In genomic region chr1:211327341-211327921, GRCh38 we compare ENCODE assay signal across 8 cellular contexts. TPM values are rescaled to one million over a fixed set of nuclear protein-coding genes. Genes with fewer than 3 reads are reported as not detected.
A peak's percentile ranks its signal among the peaks of the same experiment; 100 is the strongest.
DNase-seq lines count a peak whose midpoint lies in the region; ATAC-seq, FAIRE-seq and TF ChIP-seq lines count a peak whose summit lies in the region.

No MANE protein-coding gene starts in this region.

- peak overlapping the region; percentile 74 for H3K23ac ChIP-seq in mesendoderm (ENCODE audit: low read length)

- H3K9ac ChIP-seq in mesendoderm (ENCODE audit: low read length): peak overlapping the region; percentile 86

- peak overlapping the region; percentile 87 to 95 for H3K27ac ChIP-seq in A549
- no peak overlapping the region for H3K27ac ChIP-seq in SJCRH30
- H3K27ac ChIP-seq in coronary artery: peak overlapping the region; percentile 86 to 96
- peak overlapping the region; percentile 51 for H3K27ac ChIP-seq in mesendoderm (ENCODE audit: low read depth, low read length)
- H3K27ac ChIP-seq in uterus: peak overlapping the region; percentile 87 to 88

- H2BK15ac ChIP-seq in mesendoderm (replicated peaks; ENCODE audit: low read depth): no peak overlapping the region

- TF ChIP-seq POLR2A in A549 (IDR thresholded peaks at IDR 0.05; ENCODE audit: low read length): no peak
- TF ChIP-seq POLR2A in uterus (IDR thresholded peaks at IDR 0.05): peak in 1 of 2 donors; percentile 2

- no peak for TF ChIP-seq EP300 in A549 (IDR thresholded peaks at IDR 0.05)

- no peak overlapping the region for H2BK5ac ChIP-seq in mesendoderm (ENCODE audit: low read length)

- H3K36me3 ChIP-seq in SJCRH30: no peaks in the 10 kb centered on the region
- no peaks in the 10 kb centered on the region for H3K36me3 ChIP-seq in mesendoderm (ENCODE audit: control insufficient read depth, insufficient read depth, low read length)
- no peaks in the 10 kb centered on the region for H3K36me3 ChIP-seq in uterus

- WGBS in A549 (ENCODE audit: missing lambda C conversion rate): 39% methylated on average over 15 of the region's 16 CpGs
- WGBS in mesendoderm (ENCODE audit: extremely low coverage, insufficient coverage, low lambda C conversion rate): no CpG with 5 or more reads among the region's 16 CpGs

- CTCF ChIA-PET in A549 (lab: Yijun Ruan, JAX): interaction anchor here (0.9 to 10.2 kb wide), 5 partner anchors 11 to 185 kb away, joined by 3 to 135 read pairs (median 10); no protein-coding TSS in a partner anchor

- TF ChIP-seq RAD21 in A549 (conservative IDR thresholded peaks at IDR 0.05 in 1 of 2, IDR thresholded peaks at IDR 0.05 in 1 of 2): no peak

- H3K18ac ChIP-seq in mesendoderm (ENCODE audit: low read length): peak overlapping the region; percentile 91

- H3K56ac ChIP-seq in mesendoderm (ENCODE audit: low read length): peak overlapping the region; percentile 90

- H3K4ac ChIP-seq in mesendoderm (ENCODE audit: low read depth, low read length): peak overlapping the region; percentile 48

- no peak overlapping the region for H4K8ac ChIP-seq in mesendoderm (ENCODE audit: low read depth, low read length)

- H3K4me3 ChIP-seq in A549 (peak overlapping the region; percentile 85), GM12875 (ENCODE audit: low read depth, low read length) (peak overlapping the region; percentile 88), SJCRH30 (peak overlapping the region; percentile 77), coronary artery (peak overlapping the region; percentile 92), mesendoderm (ENCODE audit: low read length) (peak overlapping the region; percentile 75), uterus (peak overlapping the region; percentile 51 to 89)

- H3K27me3 ChIP-seq in SJCRH30 (no peaks in the 10 kb centered on the region), mesendoderm (ENCODE audit: insufficient read depth, low read length, poor library complexity) (no peaks in the 10 kb centered on the region), uterus (no peaks in the 10 kb centered on the region)

- H4K5ac ChIP-seq in mesendoderm (ENCODE audit: low read length): no peak overlapping the region

- H3K79me1 ChIP-seq in mesendoderm (ENCODE audit: low read length): peaks cover 36% of the 10 kb centered on the region

- peak; percentile 32 to 36; a peak in 5 of 6 replicates for ATAC-seq in A549
- ATAC-seq in HG02884 (IDR thresholded peaks at IDR 0.05; ENCODE audit: unreplicated experiment): peak; percentile 19

- intact Hi-C loops in uterus (cut with DNase I; ENCODE audit: low total_unique reads): no loop called here

- peaks cover 21% of the 10 kb centered on the region for H3K4me1 ChIP-seq in A549
- peaks cover 3% of the 10 kb centered on the region for H3K4me1 ChIP-seq in SJCRH30
- H3K4me1 ChIP-seq in mesendoderm (ENCODE audit: control insufficient read depth, low read depth, low read length): peaks cover 22% of the 10 kb centered on the region
- H3K4me1 ChIP-seq in uterus: peaks cover 0 to 8% of the 10 kb centered on the region in 2 donors

- no peak for FAIRE-seq in A549 (lab: Jason Lieb, UNC)

- H3K9me3 ChIP-seq in A549 (no peaks in the 10 kb centered on the region), SJCRH30 (replicated peaks) (no peaks in the 10 kb centered on the region), uterus (no peaks in the 10 kb centered on the region)

- TF ChIP-seq CTCF in A549 (IDR thresholded peaks at IDR 0.05) (no peak), GM12875 (IDR thresholded peaks at IDR 0.05; ENCODE audit: borderline replicate concordance, insufficient read depth, low read depth, low read length) (no peak), coronary artery (IDR thresholded peaks at IDR 0.05) (no peak), uterus (IDR thresholded peaks at IDR 0.05) (no peak)

- H2BK120ac ChIP-seq in mesendoderm (ENCODE audit: low read depth, low read length): peak overlapping the region; percentile 90

- H3K79me2 ChIP-seq in mesendoderm (ENCODE audit: control insufficient read depth, insufficient read depth, low read length): peaks cover 51% of the 10 kb centered on the region

- peak in 1 of 2 experiments; percentile 13 for DNase-seq in A549 (ENCODE audit: low read depth in 1 of 2, low spot score in 1 of 2)
- DNase-seq in SJCRH30: peak in 1 of 2 experiments; percentile 54
- DNase-seq in coronary artery (ENCODE audit: low spot score): no peak
- peak; percentile 83 for DNase-seq in mesendoderm
- peak; percentile 31 to 46 for DNase-seq in uterus
- no peak for DNase-seq in HuH-7 (ENCODE audit: low spot score)

- no peak overlapping the region for H2AK5ac ChIP-seq in mesendoderm (ENCODE audit: low read length)

- POLR2A ChIA-PET in A549 (lab: Yijun Ruan, JAX): interaction anchor here (0.9 kb wide), 1 partner anchor 55 kb away, joined by 3 read pairs; no protein-coding TSS in a partner anchor

- H3K4me2 ChIP-seq in A549 (peak overlapping the region; percentile 91), mesendoderm (ENCODE audit: low read length) (peak overlapping the region; percentile 89)

TF ChIP-seq in A549, 52 proteins besides CTCF, POLR2A, EP300 and RAD21:
- TF ChIP-seq CHD4 (IDR thresholded peaks at IDR 0.05; ENCODE audit: borderline replicate concordance): no peak
- TF ChIP-seq, protein P1, sequence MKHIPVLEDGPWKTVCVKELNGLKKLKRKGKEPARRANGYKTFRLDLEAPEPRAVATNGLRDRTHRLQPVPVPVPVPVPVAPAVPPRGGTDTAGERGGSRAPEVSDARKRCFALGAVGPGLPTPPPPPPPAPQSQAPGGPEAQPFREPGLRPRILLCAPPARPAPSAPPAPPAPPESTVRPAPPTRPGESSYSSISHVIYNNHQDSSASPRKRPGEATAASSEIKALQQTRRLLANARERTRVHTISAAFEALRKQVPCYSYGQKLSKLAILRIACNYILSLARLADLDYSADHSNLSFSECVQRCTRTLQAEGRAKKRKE (CRISPR knock-in tag; IDR thresholded peaks at IDR 0.05; ENCODE audit: low read depth): no peak
- TF ChIP-seq EHMT2 (IDR thresholded peaks at IDR 0.05; ENCODE audit: low read depth): no peak
- no peak for TF ChIP-seq GATA3 (IDR thresholded peaks at IDR 0.05; ENCODE audit: borderline replicate concordance)
- TF ChIP-seq NFE2L2 (conservative IDR thresholded peaks at IDR 0.05; ENCODE audit: low read length): no peak
- TF ChIP-seq NPAS2 (CRISPR knock-in tag; IDR thresholded peaks at IDR 0.05; ENCODE audit: borderline replicate concordance): no peak
- no peak for TF ChIP-seq RFX5 (IDR thresholded peaks at IDR 0.05)
- TF ChIP-seq FOSL2 (IDR thresholded peaks at IDR 0.05): no peak
- TF ChIP-seq FOSL2 (CRISPR knock-in tag; IDR thresholded peaks at IDR 0.05): no peak
- TF ChIP-seq ZSCAN20 (CRISPR knock-in tag; IDR thresholded peaks at IDR 0.05): no peak
- no peak for TF ChIP-seq TP53 (CRISPR knock-in tag; IDR thresholded peaks at IDR 0.05)
- TF ChIP-seq, protein P2, sequence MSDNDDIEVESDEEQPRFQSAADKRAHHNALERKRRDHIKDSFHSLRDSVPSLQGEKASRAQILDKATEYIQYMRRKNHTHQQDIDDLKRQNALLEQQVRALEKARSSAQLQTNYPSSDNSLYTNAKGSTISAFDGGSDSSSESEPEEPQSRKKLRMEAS (IDR thresholded peaks at IDR 0.05): no peak; the same call in 1 of the 2 replicates
- TF ChIP-seq CHD2 (IDR thresholded peaks at IDR 0.05; ENCODE audit: low read length, partially characterized antibody): no peak

RNA-seq across cellular contexts. Expression of gene TRAF5, which starts 0.8 kb away (rescaled TPM):
- polyA plus RNA-seq in A549 (2011; rRNA removed) (14.6 and 16.0 TPM in 2 replicates), A549 (2017; fragmentation: RNase III; extraction: RNeasy Plus Mini Kit Qiagen cat#74134 plus additional on column Dnase treatment) (8.2 to 9.5 TPM (median 8.6 TPM) in 3 replicates)
- 5.4 and 6.3 TPM in 2 replicates for polyA plus RNA-seq in A549 (2012; cell fraction: cytosol; rRNA removed)
- 10.1 and 15.6 TPM in 2 replicates for polyA plus RNA-seq in A549 (2012; cell fraction: nucleus; rRNA removed)
- polyA minus RNA-seq in A549 (2011; rRNA and poly(A)+ RNA removed): 9.6 and 12.8 TPM in 2 replicates
- 12.2 and 15.2 TPM in 2 replicates for total RNA-seq in SJCRH30 (2014; rRNA removed; shearing (Covaris generic))
- 8.8 TPM for polyA plus RNA-seq in mesendoderm (2013, experiment 1 of 2)
- polyA plus RNA-seq in mesendoderm (2013, experiment 2 of 2): 8.4 TPM
- 10 to 100 TPM; 17.1 to 98.6 (median 53.3) TPM for total RNA-seq in uterus

Comparison
In these comparisons a context has a peak if more than half of its experiments do, and no peak if none do; other contexts are left out.
1. DNase-seq: peak in mesendoderm (single experiment) and uterus (2 of 2); none in coronary artery (single experiment) and HuH-7 (single experiment).
2. Peak in every context shown above with its lines, with median percentiles within 50 percentile points of each other: H3K4me3 ChIP-seq.